In genomic region chrY:9118704-9119103, GRCh38 we compare ENCODE assay signal across 22 cellular contexts.
"Had no signal": no experiment of that assay in that cellular context is flagged by ENCODE, and none has a peak within 500 bp of the region (broad histone marks: within the 10 kb centered on the region; RNA-seq: fewer than 3 reads in every experiment).

No MANE protein-coding gene starts in this region.

- H2AFZ ChIP-seq: hepatocyte had no signal

- H3K36me3 ChIP-seq: left ventricle myocardium inferior, pancreas, prostate gland, tibial nerve, uterus had no signal

- H3K4me3 ChIP-seq: hepatocyte, left ventricle myocardium inferior, lung, pancreas, prostate gland, skin epidermis, tibial nerve, uterus had no signal

- DNase-seq: islet precursor cell; left ventricle myocardium inferior; midbrain; naive thymus-derived CD8-positive, alpha-beta T cell; nucleus accumbens; pancreas; posterior cingulate gyrus; retina; right cardiac atrium; stimulated activated CD4-positive, alpha-beta T cell treated with anti-CD3 and anti-CD28 coated beads, Interleukin-12 subunit alpha, Interleukin-12 subunit beta, amount 100 ng/mL, for 4 hours; stimulated activated CD4-positive, alpha-beta T cell treated with anti-CD3 and anti-CD28 coated beads, Interleukin-15, amount 100 ng/mL, for 24 hours; stimulated activated CD4-positive, alpha-beta T cell treated with anti-CD3 and anti-CD28 coated beads, Interleukin-2, amount 100 ng/mL, for 24 hours; stimulated activated CD4-positive, alpha-beta T cell treated with anti-CD3 and anti-CD28 coated beads, Interleukin-4, amount 100 ng/mL, for 1 hour; stimulated activated naive CD4-positive, alpha-beta T cell treated with Interleukin-2 at 50 U/mL for 16 hours; stimulated activated naive CD8-positive, alpha-beta T cell treated with anti-CD3 and anti-CD28 coated beads, Interleukin-15, amount 100 ng/mL, for 72 hours; substantia nigra; uterus had no signal

- H3K4me2 ChIP-seq: hepatocyte had no signal

- H3K27me3 ChIP-seq: hepatocyte, pancreas, tibial nerve, uterus had no signal

- H3K79me2 ChIP-seq: hepatocyte had no signal

- H3K9me3 ChIP-seq: left ventricle myocardium inferior, pancreas, prostate gland, tibial nerve, uterus had no signal

- H3K27ac ChIP-seq: hepatocyte, left ventricle myocardium inferior, pancreas, prostate gland, skin epidermis, tibial nerve, uterus had no signal

- H3K4me1 ChIP-seq: left ventricle myocardium inferior, pancreas, prostate gland, tibial nerve, uterus had no signal
